In the genomic region with DNA sequence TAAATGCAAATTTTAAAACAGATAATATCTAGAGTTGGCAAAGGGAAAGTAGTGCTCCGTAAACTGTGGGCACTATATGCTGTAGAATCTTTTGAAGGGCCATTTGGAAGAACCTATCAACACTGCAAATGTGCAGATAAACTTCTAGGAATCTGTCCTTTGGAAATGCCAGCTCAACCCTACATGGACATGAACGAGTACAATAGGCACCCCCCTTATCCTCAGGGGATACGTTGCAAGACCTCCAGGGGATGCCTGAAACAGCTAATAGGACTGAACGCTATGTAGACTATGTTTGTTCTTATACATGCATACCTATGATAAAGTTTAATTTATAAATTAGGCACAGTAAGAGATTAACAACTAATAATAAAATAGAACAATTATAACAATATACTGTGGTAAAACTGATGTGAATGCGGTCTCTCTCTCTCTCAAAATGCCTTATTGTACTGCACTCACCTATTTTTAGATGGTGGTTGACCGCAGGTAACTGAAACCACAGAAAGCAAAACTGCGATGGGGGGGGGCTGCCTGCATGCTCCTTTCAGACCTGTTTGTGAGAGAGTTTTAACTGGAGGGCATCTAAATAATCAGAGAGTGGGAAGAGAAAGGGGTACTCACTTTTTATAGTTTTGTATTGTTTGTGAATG, we compare ENCODE assay signal across 8 cellular contexts. TPM values are rescaled to one million over a fixed set of nuclear protein-coding genes. Genes with fewer than 3 reads are reported as not detected.
DNase-seq lines count a peak whose midpoint lies in the region; ATAC-seq, FAIRE-seq and TF ChIP-seq lines count a peak whose summit lies in the region.
"Not testable (repeated sequence)": the region's sequence is repeated elsewhere in the genome, so short reads cannot be mapped to it uniquely, and the experiment has no call there.

No MANE protein-coding gene starts in this region.

- intact Hi-C loops in GM12878 (cut with micrococcal nuclease; ENCODE audit: unreplicated experiment), result loop anchor here (5.0 kb wide), 1 partner anchor 230 kb away; no protein-coding TSS in a partner anchor
- intact Hi-C loops in upper lobe of right lung (cut with DNase I), result not testable (repeated sequence)

- H3K9ac ChIP-seq in SU-DHL-6 (ENCODE audit: low read length), result not testable (repeated sequence)
- H3K9ac ChIP-seq in GM12878 (ENCODE audit: control insufficient read depth, insufficient read depth, low read length), result peak overlapping the region; percentile 3; the same call in 1 of the 2 replicates

- H3K27me3 Mint-ChIP-seq in activated CD8-positive, alpha-beta memory T cell treated with anti-CD3 and anti-CD28 coated beads, Interleukin-2, amount 10 ng/mL, durations not matched to agents 7 days and 5 days, result not testable (repeated sequence)

- not testable (repeated sequence) for H3K79me2 ChIP-seq in SU-DHL-6 (ENCODE audit: insufficient read depth, low read length)
- H3K79me2 ChIP-seq in GM12878 (ENCODE audit: control insufficient read depth, insufficient read depth, low read length), result peaks cover 21% of the 10 kb centered on the region

- peak; percentile 88 for FAIRE-seq in GM12878 (lab: Jason Lieb, UNC)

- peaks cover 17% of the 10 kb centered on the region for H3K36me3 Mint-ChIP-seq in activated CD8-positive, alpha-beta memory T cell treated with anti-CD3 and anti-CD28 coated beads, Interleukin-2, amount 10 ng/mL, durations not matched to agents 7 days and 5 days

- H3K4me1 Mint-ChIP-seq in activated CD8-positive, alpha-beta memory T cell treated with anti-CD3 and anti-CD28 coated beads, Interleukin-2, amount 10 ng/mL, durations not matched to agents 7 days and 5 days, result peaks cover 77% of the 10 kb centered on the region

- not testable (repeated sequence) for H3K27me3 ChIP-seq in SU-DHL-6 (ENCODE audit: low read length); GM12878 (replicated peaks in 1 of 2; ENCODE audit: control insufficient read depth in 2 of 2, insufficient read depth in 2 of 2, low read length in 1 of 2); upper lobe of right lung

- H3K36me3 ChIP-seq in KOPT-K1 (ENCODE audit: insufficient read depth, low read length); SU-DHL-6 (ENCODE audit: low read length); GM12878 (ENCODE audit: control insufficient read depth in 2 of 2, insufficient read depth in 2 of 2, low read length in 1 of 2); upper lobe of right lung: not testable (repeated sequence)

- TF ChIP-seq POLR2A in GM12878 (IDR thresholded peaks at IDR 0.05; ENCODE audit: low read depth, low read length), result not testable (repeated sequence)

- not testable (repeated sequence) for H3K9me2 ChIP-seq in SU-DHL-6 (replicated peaks; ENCODE audit: insufficient read depth, low read length)

- not testable (repeated sequence) for BruUV-seq in GM12878 (replicated peaks; lab: Mats Ljungman, UMichigan)

- not testable (repeated sequence) for TF ChIP-seq CTCF in SU-DHL-6 (IDR thresholded peaks at IDR 0.05; ENCODE audit: insufficient read depth, low read length, poor library complexity, severe bottlenecking); GM12878 (IDR thresholded peaks at IDR 0.05 in 2 of 3, conservative IDR thresholded peaks at IDR 0.05 in 1 of 3; ENCODE audit: control insufficient read depth in 2 of 3, extremely low read depth in 1 of 3, insufficient read depth in 1 of 3, low read depth in 3 of 3, low read length in 3 of 3); upper lobe of right lung (IDR thresholded peaks at IDR 0.05)

- not testable (repeated sequence) for H3F3A ChIP-seq in SU-DHL-6 (ENCODE audit: insufficient read depth)

- H3K9me3 ChIP-seq in KOPT-K1 (ENCODE audit: insufficient read depth, low read length, poor library complexity, severe bottlenecking); SU-DHL-6 (ENCODE audit: insufficient read depth, low read length); GM12878 (replicated peaks; ENCODE audit: control insufficient read depth, insufficient read depth, low read length); upper lobe of right lung: not testable (repeated sequence)

- not testable (repeated sequence) for H4K20me1 ChIP-seq in SU-DHL-6 (ENCODE audit: low read depth, low read length); GM12878 (ENCODE audit: control insufficient read depth, insufficient read depth)

- not testable (repeated sequence) for H3K4me3 ChIP-seq in SU-DHL-6 (ENCODE audit: insufficient read depth, low read length, poor library complexity, severe bottlenecking); upper lobe of right lung
- H3K4me3 ChIP-seq in GM12878, result peak overlapping the region; percentile 61

- WGBS in GM12878 (ENCODE audit: insufficient coverage, insufficient replicate concordance, low lambda C conversion rate, missing lambda C conversion rate), result 1% methylated on average over 7 of the region's 7 CpGs

- CTCF ChIA-PET in activated CD8-positive, alpha-beta memory T cell treated with anti-CD3 and anti-CD28 coated beads, Interleukin-2, amount 10 ng/mL, durations not matched to agents 7 days and 5 days (lab: Charles Lee), result interaction anchor here (1.8 kb wide), 2 partner anchors 10 to 20 kb away, joined by 4 to 6 read pairs; no protein-coding TSS in a partner anchor
- CTCF ChIA-PET in GM12878 (lab: Yijun Ruan, JAX), result interaction anchor here (0.8 to 5.1 kb wide), 5 partner anchors 9 to 274 kb away, joined by 3 to 27 read pairs (median 4); no protein-coding TSS in a partner anchor

- POLR2A ChIA-PET in GM12878 (lab: Charles Lee), result interaction anchor here (0.7 to 4.4 kb wide), 6 partner anchors 12 to 59 kb away, joined by 3 to 45 read pairs (median 5); a partner anchor contains a TSS

- SMC1A ChIA-PET in GM12878 (lab: Charles Lee; ENCODE audit: uncharacterized antibody, unreplicated experiment), result interaction anchor here (1.0 to 6.9 kb wide), 5 partner anchors 10 to 35 kb away, joined by 3 to 61 read pairs (median 7); no protein-coding TSS in a partner anchor

- H3K4me3 Mint-ChIP-seq in activated CD8-positive, alpha-beta memory T cell treated with anti-CD3 and anti-CD28 coated beads, Interleukin-2, amount 10 ng/mL, durations not matched to agents 7 days and 5 days, result peak overlapping the region; percentile 45

- peak overlapping the region; percentile 48 for H3K4me2 ChIP-seq in SU-DHL-6 (ENCODE audit: low read depth, low read length, poor library complexity, severe bottlenecking)
- peak overlapping the region; percentile 78 for H3K4me2 ChIP-seq in GM12878 (ENCODE audit: control insufficient read depth, insufficient read depth)

- peak; percentile 32 for ATAC-seq in GM18858 (IDR thresholded peaks at IDR 0.05; ENCODE audit: unreplicated experiment)
- ATAC-seq in HG02798 (IDR thresholded peaks at IDR 0.05; ENCODE audit: poor library complexity, unreplicated experiment), result peak; percentile 38
- ATAC-seq in activated CD8-positive, alpha-beta memory T cell treated with anti-CD3 and anti-CD28 coated beads, Interleukin-2, amount 10 ng/mL, durations not matched to agents 7 days and 5 days, result peak; percentile 20
- ATAC-seq in GM12878, result peak; percentile 39
- not testable (repeated sequence) for ATAC-seq in upper lobe of right lung

- peaks cover 67% of the 10 kb centered on the region for H3K4me1 ChIP-seq in GM12878 (ENCODE audit: control insufficient read depth, insufficient read depth, low read length)
- peaks cover 28% of the 10 kb centered on the region for H3K4me1 ChIP-seq in upper lobe of right lung

- 0 out of 2 replicates have a peak, but pooled peaks have one; percentile 18 for TF ChIP-seq RAD21 in GM12878 (IDR thresholded peaks at IDR 0.05; ENCODE audit: insufficient read depth, low read depth, low read length)

- H3K27ac Mint-ChIP-seq in activated CD8-positive, alpha-beta memory T cell treated with anti-CD3 and anti-CD28 coated beads, Interleukin-2, amount 10 ng/mL, durations not matched to agents 7 days and 5 days, result peak overlapping the region; percentile 83

- H3K9me3 Mint-ChIP-seq in activated CD8-positive, alpha-beta memory T cell treated with anti-CD3 and anti-CD28 coated beads, Interleukin-2, amount 10 ng/mL, durations not matched to agents 7 days and 5 days (ENCODE audit: low read depth), result not testable (repeated sequence)

- H3K27ac ChIP-seq in KOPT-K1 (ENCODE audit: low read depth, low read length, poor library complexity, severe bottlenecking), result peak overlapping the region; percentile 16
- H3K27ac ChIP-seq in SU-DHL-6 (ENCODE audit: low read depth, low read length); upper lobe of right lung: not testable (repeated sequence)
- peak overlapping the region; percentile 100 for H3K27ac ChIP-seq in GM12878 (ENCODE audit: control insufficient read depth, insufficient read depth)

- peak; percentile 91 for DNase-seq in activated CD8-positive, alpha-beta memory T cell treated with anti-CD3 and anti-CD28 coated beads, Interleukin-2, amount 10 ng/mL, durations not matched to agents 7 days and 5 days
- not testable (repeated sequence) for DNase-seq in GM12878 (ENCODE audit: low read depth, low spot score)
- peak; percentile 64 for DNase-seq in stimulated activated CD4-positive, alpha-beta T cell treated with anti-CD3 and anti-CD28 coated beads, Interleukin-1b, Interleukin-23, amount 100 ng/mL, for 48 hours
- peak; percentile 7 for DNase-seq in upper lobe of right lung

- H2AFZ ChIP-seq in SU-DHL-6 (ENCODE audit: low read depth, low read length, severe bottlenecking); GM12878 (ENCODE audit: control insufficient read depth, low read depth, low read length): not testable (repeated sequence)

- in situ Hi-C loops in GM12878 (cut with MboI), result loop anchor here (5.0 kb wide), 1 partner anchor 35 kb away; no protein-coding TSS in a partner anchor

- RAD21 ChIA-PET in GM12878 (lab: Charles Lee; ENCODE audit: unreplicated experiment), result interaction anchor here (0.6 to 4.0 kb wide), 10 partner anchors 9 to 216 kb away, joined by 3 to 41 read pairs (median 3); a partner anchor contains a TSS

- peak in 1 of 2 experiments; percentile 88; a peak in 3 of 4 replicates for TF ChIP-seq EP300 in GM12878 (IDR thresholded peaks at IDR 0.05; ENCODE audit: borderline replicate concordance in 1 of 2, control insufficient read depth in 1 of 2, low read depth in 2 of 2, low read length in 2 of 2)

RNA-seq across cellular contexts. Expression of a gene that starts 59.5 kb away (rescaled TPM):
- total RNA-seq in activated CD8-positive, alpha-beta memory T cell treated with anti-CD3 and anti-CD28 coated beads, Interleukin-2, amount 10 ng/mL, durations not matched to agents 7 days and 5 days, result 10 to 100 TPM; 83.4 to 92.7 TPM
- total RNA-seq in GM12878 (2013; cell fraction: nucleolus; rRNA removed), result 46.6 and 51.1 TPM in 2 replicates
- total RNA-seq in GM12878 (2014; rRNA removed), result 47.8 and 65.9 TPM in 2 replicates
- 68.4 and 71.7 TPM in 2 replicates for total RNA-seq in GM12878 (2014; rRNA removed; fragmentation: Illumina TruSeq; extraction: Trizol)
- total RNA-seq in GM12878 (2021), result 48.1 and 48.2 TPM in 2 replicates
- polyA plus RNA-seq in GM12878 (2011; ENCODE audit: low read depth), result 14.3 TPM
- polyA plus RNA-seq in GM12878 (2011; rRNA removed), result 23.0 and 34.7 TPM in 2 replicates
- 13.1 and 15.1 TPM in 2 replicates for polyA plus RNA-seq in GM12878 (2011; cell fraction: cytosol; rRNA removed)
- polyA plus RNA-seq in GM12878 (2011; cell fraction: nucleus; rRNA removed), result 22.6 and 29.1 TPM in 2 replicates
- polyA plus RNA-seq in GM12878 (2012), result 28.7 and 29.9 TPM in 2 replicates
- polyA plus RNA-seq in GM12878 (2014; fragmentation: Illumina TruSeq; extraction: Trizol), result 49.3 and 62.5 TPM in 2 replicates
- 10 to 100 TPM; 25.3 to 28.2 TPM for polyA plus RNA-seq in GM12878 (2014; fragmentation: Nextera tagmentation; extraction: Ambion mirVana)
- polyA plus RNA-seq in GM12878 (2014; rRNA removed), result 34.6 and 42.3 TPM in 2 replicates
- polyA plus RNA-seq in GM12878 (2016; fragmentation: Nextera tagmentation; extraction: Ambion mirVana), result 10 to 100 TPM; 41.9 to 45.5 TPM
- 42.4 and 53.2 TPM in 2 replicates for polyA minus RNA-seq in GM12878 (2011; rRNA and poly(A)+ RNA removed)
- polyA minus RNA-seq in GM12878 (2011; cell fraction: cytosol; rRNA and poly(A)+ RNA removed), result 6.0 and 13.4 TPM in 2 replicates
- 8.2 and 12.5 TPM in 2 replicates for polyA minus RNA-seq in GM12878 (2011; cell fraction: nucleus; rRNA and poly(A)+ RNA removed)
- total RNA-seq in upper lobe of right lung, result 1.5 TPM

Comparison
In these comparisons a context has a peak if more than half of its experiments do, and no peak if none do; other contexts are left out.
1. RNA of a gene that starts 59.5 kb away (total RNA-seq): 83.4 to 92.7 TPM in activated CD8-positive, alpha-beta memory T cell treated with anti-CD3 and anti-CD28 coated beads, Interleukin-2, amount 10 ng/mL, durations not matched to agents 7 days and 5 days and 46.6 to 71.7 TPM in GM12878; 1.5 TPM in upper lobe of right lung (single experiment); every median in the first group is over 10 times any median in the second.